Comparison of ENCODE assay signal across 11 cellular contexts in genomic region chr2:223465793-223466192, GRCh38.
A peak's percentile ranks its signal among the peaks of the same experiment; 100 is the strongest.
DNase-seq lines count a peak whose midpoint lies in the region; ATAC-seq and TF ChIP-seq lines count a peak whose summit lies in the region.
"Had no signal": no experiment of that assay in that cellular context is flagged by ENCODE, and none has a peak within 500 bp of the region (broad histone marks: within the 10 kb centered on the region; RNA-seq: fewer than 3 reads in every experiment).

No MANE protein-coding gene starts in this region.

- WGBS in SK-N-SH (ENCODE audit: low lambda C conversion rate) = 39% methylated on average over 2 of the region's 2 CpGs
- WGBS in gastroesophageal sphincter (ENCODE audit: low coverage in 1 of 2), 2 donors = 25 to 88% methylated on average over 1 to 2 of the region's 2 CpGs

- no peak overlapping the region for H2AFZ ChIP-seq in SK-N-SH (ENCODE audit: low read depth)

- no peak for TF ChIP-seq POLR2A in gastroesophageal sphincter (IDR thresholded peaks at IDR 0.05)

- no peaks in the 10 kb centered on the region for H3K36me3 ChIP-seq in SK-N-SH (replicated peaks in 1 of 2; ENCODE audit: control insufficient read depth in 1 of 2, insufficient read depth in 2 of 2, low read length in 1 of 2)
- H3K36me3 ChIP-seq in gastroesophageal sphincter = no peaks in the 10 kb centered on the region

- DNase-seq in GM04504 (ENCODE audit: low read depth) (peak; percentile 99), SK-N-SH (no peak), sciatic nerve (ENCODE audit: low spot score) (peak; percentile 88), NCI-H1048 (lab: John Stamatoyannopoulos, UW) (no peak), NCI-H2107 treated with DMSO at 0.1 percent for 48 hours (lab: John Stamatoyannopoulos, UW; ENCODE audit: unreplicated experiment) (no peak)
- DNase-seq: stimulated activated CD4-positive, alpha-beta T cell treated with anti-CD3 and anti-CD28 coated beads, Interleukin-2, amount 100 ng/mL, for 48 hours had no signal

- H3K79me2 ChIP-seq in SK-N-SH (ENCODE audit: insufficient read depth) = no peaks in the 10 kb centered on the region

- CTCF ChIA-PET in SK-N-SH (lab: Yijun Ruan, JAX) = no interaction called here

- H3K9me3 ChIP-seq in SK-N-SH = no peaks in the 10 kb centered on the region
- no peaks in the 10 kb centered on the region for H3K9me3 ChIP-seq in gastroesophageal sphincter

- no peak overlapping the region for H3K4me3 ChIP-seq in SK-N-SH (ENCODE audit: low read depth in 2 of 2, low read length in 1 of 2)
- no peak overlapping the region for H3K4me3 ChIP-seq in gastroesophageal sphincter
- H3K4me3 ChIP-seq: GM12878 had no signal

- ATAC-seq in gastroesophageal sphincter (peak; percentile 93), sciatic nerve (peak; percentile 99), HG03095 (IDR thresholded peaks at IDR 0.05; ENCODE audit: unreplicated experiment) (no peak), HG03135 (IDR thresholded peaks at IDR 0.05; ENCODE audit: unreplicated experiment) (no peak)
- ATAC-seq: activated CD4-positive, CD25-positive, alpha-beta regulatory T cell treated with anti-CD3 and anti-CD28 coated beads, Interleukin-2, amount 50 U/mL, for 24 hours; GM12878 had no signal

- H3K4me2 ChIP-seq in SK-N-SH = no peak overlapping the region

- intact Hi-C loops in sciatic nerve (cut with DNase I) = no loop called here

- H3K27me3 ChIP-seq in SK-N-SH (ENCODE audit: insufficient read depth) (no peaks in the 10 kb centered on the region), gastroesophageal sphincter (no peaks in the 10 kb centered on the region)

- no peaks in the 10 kb centered on the region for H3K9me2 ChIP-seq in SK-N-SH

- POLR2A ChIA-PET in SK-N-SH (lab: Yijun Ruan, JAX) = no interaction called here

- peaks cover 16% of the 10 kb centered on the region for H3F3A ChIP-seq in SK-N-SH (replicated peaks; ENCODE audit: insufficient read depth)

- peak overlapping the region in 1 of 2 experiments; percentile 56; a peak in 2 of 4 replicates for H3K27ac ChIP-seq in SK-N-SH (ENCODE audit: low read depth in 2 of 2, low read length in 1 of 2)
- H3K27ac ChIP-seq in gastroesophageal sphincter = peak overlapping the region in 1 of 4 donors; percentile 14

- no peak for TF ChIP-seq RAD21 in SK-N-SH (IDR thresholded peaks at IDR 0.05; ENCODE audit: low read length)

- no peaks in the 10 kb centered on the region for H4K20me1 ChIP-seq in SK-N-SH (ENCODE audit: insufficient read depth)

- TF ChIP-seq EP300 in SK-N-SH (IDR thresholded peaks at IDR 0.05; ENCODE audit: borderline replicate concordance in 1 of 2, low read depth in 1 of 2, low read length in 1 of 2) (peak in 1 of 2 experiments; percentile 88; a peak in 2 of 4 replicates), gastroesophageal sphincter (IDR thresholded peaks at IDR 0.05) (no peak)

- no peak overlapping the region for H3K9ac ChIP-seq in SK-N-SH

- peaks cover 11 to 18% of the 10 kb centered on the region in 2 experiments; a peak in 3 of 4 replicates for H3K4me1 ChIP-seq in SK-N-SH (ENCODE audit: control insufficient read depth in 1 of 2, insufficient read depth in 2 of 2, low read depth in 1 of 2, low read length in 1 of 2)
- peaks cover 0 to 12% (median 3%) of the 10 kb centered on the region in 3 donors for H3K4me1 ChIP-seq in gastroesophageal sphincter

- TF ChIP-seq CTCF in SK-N-SH (IDR thresholded peaks at IDR 0.05) (no peak), gastroesophageal sphincter (IDR thresholded peaks at IDR 0.05) (no peak)

TF ChIP-seq in SK-N-SH, 30 proteins besides CTCF, POLR2A, EP300 and RAD21 (continues in another document):
- TF ChIP-seq CHD2 (IDR thresholded peaks at IDR 0.05; ENCODE audit: low read length, partially characterized antibody) = no peak
- no peak for TF ChIP-seq ELF1 (IDR thresholded peaks at IDR 0.05)
- no peak for TF ChIP-seq RFX5 (IDR thresholded peaks at IDR 0.05; ENCODE audit: low read length)
- TF ChIP-seq NFIC (IDR thresholded peaks at IDR 0.05; ENCODE audit: borderline replicate concordance) = peak; percentile 96
- peak; percentile 66 for TF ChIP-seq PBX3 (IDR thresholded peaks at IDR 0.05)
- peak; percentile 77 for TF ChIP-seq TCF12 (IDR thresholded peaks at IDR 0.05)
- no peak for TF ChIP-seq SIN3A (IDR thresholded peaks at IDR 0.05; ENCODE audit: borderline replicate concordance, low read depth, low read length)
- TF ChIP-seq TAF1 (IDR thresholded peaks at IDR 0.05; ENCODE audit: borderline replicate concordance, low read depth, low read length) = no peak
- TF ChIP-seq FOXM1 (IDR thresholded peaks at IDR 0.05; ENCODE audit: low read depth) = peak; percentile 70
- no peak for TF ChIP-seq GATA2 (CRISPR knock-in tag; IDR thresholded peaks at IDR 0.05)
- peak; percentile 84 for TF ChIP-seq MAX (IDR thresholded peaks at IDR 0.05; ENCODE audit: low read depth)
- TF ChIP-seq EZH2phosphoT487 (IDR thresholded peaks at IDR 0.05; ENCODE audit: borderline replicate concordance, low read depth) = no peak
- no peak for TF ChIP-seq NRF1 (IDR thresholded peaks at IDR 0.05; ENCODE audit: low read depth, low read length)
- TF ChIP-seq USF1 (IDR thresholded peaks at IDR 0.05; ENCODE audit: borderline replicate concordance, low read depth) = no peak
- peak; percentile 77; the same call in 1 of the 2 replicates for TF ChIP-seq FOSL2 (IDR thresholded peaks at IDR 0.05; ENCODE audit: borderline replicate concordance, low read depth)
- TF ChIP-seq ZBTB33 (IDR thresholded peaks at IDR 0.05; ENCODE audit: borderline replicate concordance, low read depth) = no peak
- TF ChIP-seq SMC3 (IDR thresholded peaks at IDR 0.05; ENCODE audit: low read depth, low read length) = no peak
- no peak for TF ChIP-seq USF2 (IDR thresholded peaks at IDR 0.05; ENCODE audit: borderline replicate concordance, low read depth, low read length)
- TF ChIP-seq FOXJ3 (CRISPR knock-in tag; IDR thresholded peaks at IDR 0.05) = no peak
- peak; percentile 56 for TF ChIP-seq JUND (IDR thresholded peaks at IDR 0.05)
- TF ChIP-seq POLR2AphosphoS5 (IDR thresholded peaks at IDR 0.05; ENCODE audit: low read depth, low read length) = peak; percentile 38; the same call in 1 of the 2 replicates
- TF ChIP-seq RCOR1 (IDR thresholded peaks at IDR 0.05; ENCODE audit: low read length) = no peak
- peak; percentile 83; the same call in 1 of the 2 replicates for TF ChIP-seq RXRA (IDR thresholded peaks at IDR 0.05; ENCODE audit: borderline replicate concordance, low read depth)
- TF ChIP-seq TEAD4 (IDR thresholded peaks at IDR 0.05; ENCODE audit: borderline replicate concordance, insufficient read depth) = peak; percentile 56; the same call in 1 of the 2 replicates
- TF ChIP-seq MEF2A (IDR thresholded peaks at IDR 0.05; ENCODE audit: borderline replicate concordance, low read depth) = no peak
- TF ChIP-seq MXI1 (IDR thresholded peaks at IDR 0.05; ENCODE audit: low read depth, low read length) = no peak

Comparison
In these comparisons a context has a peak if more than half of its experiments do, and no peak if none do; other contexts are left out.
1. DNase-seq: peak in GM04504 (single experiment) and sciatic nerve (single experiment); none in SK-N-SH (single experiment), NCI-H1048 (single experiment) and NCI-H2107 treated with DMSO at 0.1 percent for 48 hours (single experiment).
2. ATAC-seq: peak in gastroesophageal sphincter (single experiment) and sciatic nerve (single experiment); none in HG03095 (single experiment) and HG03135 (single experiment).